Comparison of ENCODE assay signal across 8 cellular contexts in the genomic region with DNA sequence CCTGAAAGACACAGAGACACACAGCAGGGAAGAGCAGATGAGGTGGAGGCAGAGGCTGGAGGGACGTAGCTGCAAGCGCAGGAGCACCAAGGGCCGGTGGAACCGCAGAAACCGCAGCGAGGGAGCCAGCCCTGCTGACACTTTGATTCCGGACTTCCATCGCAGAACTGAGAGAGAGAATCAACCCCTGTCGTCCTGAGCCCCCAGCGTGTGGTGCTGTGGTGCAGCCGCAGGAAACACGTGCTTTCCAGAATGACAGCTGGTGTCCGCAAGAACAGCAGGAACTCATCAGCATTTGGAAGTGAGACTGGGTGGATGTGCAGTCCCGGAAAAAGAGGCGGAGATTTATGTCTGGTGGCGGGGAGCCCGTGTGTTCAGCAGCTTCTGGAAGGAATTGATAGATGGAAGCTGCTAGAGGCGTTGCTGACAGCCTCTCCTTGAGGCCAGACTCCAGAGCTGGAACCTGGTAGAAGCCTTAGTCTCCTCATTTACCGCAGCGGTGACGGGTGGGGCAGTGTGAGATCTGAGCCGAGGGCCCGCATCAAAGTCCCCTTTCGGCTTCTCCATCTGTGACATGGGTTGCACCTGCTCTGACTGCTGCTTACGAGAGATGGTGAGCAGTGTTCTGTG. TPM values are rescaled to one million over a fixed set of nuclear protein-coding genes. Genes with fewer than 3 reads are reported as not detected.
DNase-seq lines count a peak whose midpoint lies in the region; ATAC-seq, FAIRE-seq and TF ChIP-seq lines count a peak whose summit lies in the region.

No MANE protein-coding gene starts in this region.

- H3K4me1 ChIP-seq in tibial nerve: peaks cover 0 to 18% (median 9%) of the 10 kb centered on the region in 4 donors

- no peaks in the 10 kb centered on the region for H3K9me2 ChIP-seq in neural cell (ENCODE audit: insufficient read depth, low read length)

- no peak for TF ChIP-seq EP300 in neural cell (conservative IDR thresholded peaks at IDR 0.05; ENCODE audit: poor library complexity, severe bottlenecking)
- TF ChIP-seq EP300 in tibial nerve (IDR thresholded peaks at IDR 0.05): peak; percentile 40 to 87

- H3F3A ChIP-seq in neural cell (ENCODE audit: insufficient read depth, low read length, poor library complexity, severe bottlenecking): no peaks in the 10 kb centered on the region

- H3K27me3 ChIP-seq in neural cell (ENCODE audit: insufficient read depth, low read depth, low read length): no peaks in the 10 kb centered on the region
- no peaks in the 10 kb centered on the region for H3K27me3 ChIP-seq in tibial nerve

- peak; percentile 74 for ATAC-seq in GM19351 (IDR thresholded peaks at IDR 0.05; ENCODE audit: unreplicated experiment)

- H3K27ac ChIP-seq in neural cell (ENCODE audit: low read length) (no peak overlapping the region), tibial nerve (peak overlapping the region in 1 of 4 donors; percentile 66)

- peak; percentile 11 for TF ChIP-seq RAD21 in neural cell (conservative IDR thresholded peaks at IDR 0.05)

- peak in 1 of 2 donors; percentile 16 for TF ChIP-seq POLR2A in tibial nerve (IDR thresholded peaks at IDR 0.05)

- WGBS in tibial nerve, 2 donors: 4 to 7% methylated on average over 24 to 25 of the region's 25 CpGs

- no peaks in the 10 kb centered on the region for H3K36me3 ChIP-seq in neural cell (ENCODE audit: insufficient read depth, low read length)
- no peaks in the 10 kb centered on the region for H3K36me3 ChIP-seq in tibial nerve

- TF ChIP-seq CTCF in AG09309 (IDR thresholded peaks at IDR 0.05; ENCODE audit: control insufficient read depth, insufficient read depth, low read depth, low read length, missing control alignments): peak; percentile 43
- peak; percentile 41 for TF ChIP-seq CTCF in neural cell (IDR thresholded peaks at IDR 0.05; ENCODE audit: poor library complexity, severe bottlenecking)
- TF ChIP-seq CTCF in tibial nerve (IDR thresholded peaks at IDR 0.05): peak in 3 of 5 experiments; percentile 16 to 49 (median 21)

- H3K9ac ChIP-seq in neural cell (ENCODE audit: low read length): no peak overlapping the region

- H3K4me2 ChIP-seq in neural cell (ENCODE audit: low read length): no peak overlapping the region

- H3K9me3 ChIP-seq in neural cell (ENCODE audit: low read length) (no peaks in the 10 kb centered on the region), tibial nerve (peaks cover 0 to 10% (median 5%) of the 10 kb centered on the region in 4 donors)

- DNase-seq in AG09309 (ENCODE audit: low read depth): peak; percentile 72
- peak; percentile 16 for DNase-seq in HuH-7.5 (ENCODE audit: low spot score)
- DNase-seq in RCC 7860 (ENCODE audit: low spot score): peak; percentile 41
- DNase-seq in activated effector memory CD4-positive, alpha-beta T cell treated with Interleukin-2 at 50 U/mL for 16 hours: peak; percentile 28
- DNase-seq in fibroblast of the conjunctiva (ENCODE audit: low read depth): peak; percentile 78
- DNase-seq in tibial nerve (ENCODE audit: low spot score in 2 of 2): peak; percentile 58 to 74

- H3K79me2 ChIP-seq in neural cell (replicated peaks; ENCODE audit: insufficient read depth, low read length): no peaks in the 10 kb centered on the region

- no peaks in the 10 kb centered on the region for H4K20me1 ChIP-seq in neural cell (ENCODE audit: insufficient read depth)

- H2AFZ ChIP-seq in neural cell (ENCODE audit: low read depth, low read length): no peak overlapping the region

- no peak overlapping the region; the same call in none of the 2 replicates for H3K4me3 ChIP-seq in AG09309 (ENCODE audit: control insufficient read depth, low read depth, low read length)
- H3K4me3 ChIP-seq in neural cell (ENCODE audit: low read length): peak overlapping the region; percentile 10
- H3K4me3 ChIP-seq in tibial nerve: peak overlapping the region in 3 of 4 donors; percentile 2 to 34 (median 19)

- no peak for FAIRE-seq in RCC 7860 (lab: Jason Lieb, UNC)

TF ChIP-seq in neural cell, 6 proteins besides CTCF, POLR2A, EP300 and RAD21:
- no peak for TF ChIP-seq EZH2 (IDR thresholded peaks at IDR 0.05; ENCODE audit: borderline replicate concordance, insufficient read depth, low read length, poor library complexity, severe bottlenecking)
- peak; percentile 26 for TF ChIP-seq MXI1 (conservative IDR thresholded peaks at IDR 0.05; ENCODE audit: poor library complexity, severe bottlenecking)
- TF ChIP-seq TAF1 (IDR thresholded peaks at IDR 0.05; ENCODE audit: low read depth): no peak
- no peak for TF ChIP-seq POLR2AphosphoS5 (IDR thresholded peaks at IDR 0.05)
- peak; percentile 12 for TF ChIP-seq SMC3 (conservative IDR thresholded peaks at IDR 0.05; ENCODE audit: poor library complexity)
- TF ChIP-seq, protein P1, sequence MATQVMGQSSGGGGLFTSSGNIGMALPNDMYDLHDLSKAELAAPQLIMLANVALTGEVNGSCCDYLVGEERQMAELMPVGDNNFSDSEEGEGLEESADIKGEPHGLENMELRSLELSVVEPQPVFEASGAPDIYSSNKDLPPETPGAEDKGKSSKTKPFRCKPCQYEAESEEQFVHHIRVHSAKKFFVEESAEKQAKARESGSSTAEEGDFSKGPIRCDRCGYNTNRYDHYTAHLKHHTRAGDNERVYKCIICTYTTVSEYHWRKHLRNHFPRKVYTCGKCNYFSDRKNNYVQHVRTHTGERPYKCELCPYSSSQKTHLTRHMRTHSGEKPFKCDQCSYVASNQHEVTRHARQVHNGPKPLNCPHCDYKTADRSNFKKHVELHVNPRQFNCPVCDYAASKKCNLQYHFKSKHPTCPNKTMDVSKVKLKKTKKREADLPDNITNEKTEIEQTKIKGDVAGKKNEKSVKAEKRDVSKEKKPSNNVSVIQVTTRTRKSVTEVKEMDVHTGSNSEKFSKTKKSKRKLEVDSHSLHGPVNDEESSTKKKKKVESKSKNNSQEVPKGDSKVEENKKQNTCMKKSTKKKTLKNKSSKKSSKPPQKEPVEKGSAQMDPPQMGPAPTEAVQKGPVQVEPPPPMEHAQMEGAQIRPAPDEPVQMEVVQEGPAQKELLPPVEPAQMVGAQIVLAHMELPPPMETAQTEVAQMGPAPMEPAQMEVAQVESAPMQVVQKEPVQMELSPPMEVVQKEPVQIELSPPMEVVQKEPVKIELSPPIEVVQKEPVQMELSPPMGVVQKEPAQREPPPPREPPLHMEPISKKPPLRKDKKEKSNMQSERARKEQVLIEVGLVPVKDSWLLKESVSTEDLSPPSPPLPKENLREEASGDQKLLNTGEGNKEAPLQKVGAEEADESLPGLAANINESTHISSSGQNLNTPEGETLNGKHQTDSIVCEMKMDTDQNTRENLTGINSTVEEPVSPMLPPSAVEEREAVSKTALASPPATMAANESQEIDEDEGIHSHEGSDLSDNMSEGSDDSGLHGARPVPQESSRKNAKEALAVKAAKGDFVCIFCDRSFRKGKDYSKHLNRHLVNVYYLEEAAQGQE (IDR thresholded peaks at IDR 0.05; ENCODE audit: borderline replicate concordance): no peak

RNA-seq across cellular contexts. Expression of a gene that starts 21.9 kb away (rescaled TPM):
- polyA plus RNA-seq in neural cell: 1,243 and 1,272 TPM in 2 replicates
- polyA minus RNA-seq in neural cell: 589 and 744 TPM in 2 replicates
- 100 to 1,000 TPM; 402 to 561 (median 495) TPM for total RNA-seq in tibial nerve

RNA-seq across cellular contexts. Expression of a gene that starts 44.4 kb away (rescaled TPM):
- polyA plus RNA-seq in neural cell: 86.5 and 169 TPM in 2 replicates
- polyA minus RNA-seq in neural cell: 36.3 and 39.6 TPM in 2 replicates
- total RNA-seq in tibial nerve: 10 to 100 TPM in 3 of 4 donors, 1 to 10 TPM in 1; 7.2 to 31.6 (median 12.3) TPM

RNA-seq across cellular contexts. Expression of a gene that starts 44.7 kb away (rescaled TPM):
- polyA plus RNA-seq in neural cell: 25.5 and 27.2 TPM in 2 replicates
- polyA minus RNA-seq in neural cell: 53.6 and 58.3 TPM in 2 replicates
- total RNA-seq in tibial nerve: 10 to 100 TPM; 26.1 to 36.5 (median 31.7) TPM

Comparison
In these comparisons a context has a peak if more than half of its experiments do, and no peak if none do; other contexts are left out.
1. DNase-seq: peak in every context shown above with its lines; median percentile 78 in fibroblast of the conjunctiva; 72 in AG09309; 66 in tibial nerve; 41 in RCC 7860; 28 in activated effector memory CD4-positive, alpha-beta T cell treated with Interleukin-2 at 50 U/mL for 16 hours; 16 in HuH-7.5.